17 cellular contexts compared by ENCODE assay signal in genomic region chr1:41776896-41777431, GRCh38.
DNase-seq lines count a peak whose midpoint lies in the region; ATAC-seq and TF ChIP-seq lines count a peak whose summit lies in the region.
"Had no signal": no experiment of that assay in that cellular context is flagged by ENCODE, and none has a peak within 500 bp of the region (broad histone marks: within the 10 kb centered on the region; RNA-seq: fewer than 3 reads in every experiment).

No MANE protein-coding gene starts in this region.

- H3K27ac ChIP-seq in left ventricle myocardium inferior (replicated peaks) (no peak overlapping the region), temporal lobe (ENCODE audit: low read depth, low read length) (peak overlapping the region; percentile 37)
- H3K27ac ChIP-seq: A549, foreskin keratinocyte, parathyroid adenoma had no signal

- intact Hi-C loops in Right ventricle myocardium inferior (cut with DNase I): no loop called here
- intact Hi-C loops in left ventricle myocardium inferior (cut with micrococcal nuclease): no loop called here
- intact Hi-C loops in left ventricle myocardium superior (cut with micrococcal nuclease): no loop called here

- no peak overlapping the region for H3K4me3 ChIP-seq in left ventricle myocardium inferior
- H3K4me3 ChIP-seq: A549, K562 had no signal

- H3K9me3 ChIP-seq in left ventricle myocardium inferior (replicated peaks): no peaks in the 10 kb centered on the region
- H3K9me3 ChIP-seq: A549 had no signal

- no peaks in the 10 kb centered on the region for H3K36me3 ChIP-seq in left ventricle myocardium inferior

- H3K27me3 ChIP-seq in left ventricle myocardium inferior (ENCODE audit: low read depth): no peaks in the 10 kb centered on the region

- in situ Hi-C loops in KBM-7 (cut with MboI; ENCODE audit: low pct_unique_long_range_greater_than_20kb, low sequenced_read_pairs): no loop called here

- no peak for TF ChIP-seq CTCF in left ventricle myocardium inferior (IDR thresholded peaks at IDR 0.05; ENCODE audit: borderline replicate concordance)

- peak; percentile 35 for ATAC-seq in Right ventricle myocardium inferior
- peak; percentile 60 for ATAC-seq in left ventricle myocardium superior
- ATAC-seq in GM18511 (IDR thresholded peaks at IDR 0.05; ENCODE audit: unreplicated experiment): no peak
- ATAC-seq: A549; foreskin keratinocyte; K562; stimulated activated naive CD8-positive, alpha-beta T cell treated with anti-CD3 and anti-CD28 coated beads, Interleukin-15, Interleukin-2, amounts not matched to agents 100 U/mL and 50 U/mL, for 24 hours had no signal

- DNase-seq in Right ventricle myocardium inferior (ENCODE audit: missing footprints) (no peak), left ventricle myocardium inferior (no peak), left ventricle myocardium superior (peak; percentile 42), mucosa of gallbladder (ENCODE audit: low spot score) (peak; percentile 44), NCI-H526 (lab: John Stamatoyannopoulos, UW) (no peak), KBM-7 (no peak)
- DNase-seq: activated effector memory CD4-positive, alpha-beta T cell treated with anti-CD3 and anti-CD28 coated beads, Interleukin-2, amount 50 U/mL, for 16 hours; CD4-positive, alpha-beta T cell; foreskin keratinocyte; NCI-H146; NCI-H446; stimulated activated naive CD8-positive, alpha-beta T cell treated with anti-CD3 and anti-CD28 coated beads, Interleukin-15, Interleukin-2, amounts not matched to agents 100 U/mL and 50 U/mL, for 24 hours had no signal

- peaks cover 29% of the 10 kb centered on the region for H3K4me1 ChIP-seq in left ventricle myocardium inferior
- H3K4me1 ChIP-seq: A549, foreskin keratinocyte, parathyroid adenoma had no signal

Comparison
In these comparisons a context has a peak if more than half of its experiments do, and no peak if none do; other contexts are left out.
1. DNase-seq: peak in left ventricle myocardium superior (single experiment) and mucosa of gallbladder (single experiment); none in Right ventricle myocardium inferior (single experiment), left ventricle myocardium inferior (single experiment), NCI-H526 (0 of 2) and KBM-7 (single experiment).